Comparison of ENCODE assay signal across 14 cellular contexts in the genomic region with DNA sequence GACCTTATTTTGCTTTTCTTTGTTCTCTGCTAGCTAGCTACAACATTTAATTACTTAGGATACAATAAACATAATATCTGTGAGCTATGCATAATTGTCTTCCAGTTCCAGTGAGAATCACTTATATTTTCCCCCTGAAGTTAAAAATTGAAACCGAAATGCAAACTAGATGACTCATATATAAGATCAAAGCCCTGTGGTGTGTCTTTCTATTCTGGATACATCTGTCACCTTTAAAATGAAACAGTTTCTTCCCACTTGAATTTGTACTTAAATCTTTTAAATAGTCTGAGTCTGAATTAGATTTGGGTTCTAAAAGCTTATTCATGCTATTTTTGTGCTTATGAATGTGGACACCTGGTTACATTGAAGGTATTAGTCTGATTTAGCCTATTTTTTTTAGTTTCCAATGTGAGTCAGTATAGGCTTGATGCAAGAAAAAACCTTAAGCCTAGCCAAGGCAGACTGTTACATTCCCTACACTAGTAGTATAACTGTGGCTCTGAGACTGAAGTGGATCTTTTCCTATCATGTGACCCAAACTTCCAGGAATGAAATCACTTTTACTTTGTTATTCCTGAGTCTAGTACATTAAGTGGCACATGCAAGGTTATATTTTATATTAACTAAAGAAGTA.
DNase-seq lines count a peak whose midpoint lies in the region; ATAC-seq and TF ChIP-seq lines count a peak whose summit lies in the region.
"Had no signal": no experiment of that assay in that cellular context is flagged by ENCODE, and none has a peak within 500 bp of the region (broad histone marks: within the 10 kb centered on the region; RNA-seq: fewer than 3 reads in every experiment).

No MANE protein-coding gene starts in this region.

- no peak overlapping the region for H3K4ac ChIP-seq in mesenchymal stem cell (ENCODE audit: low read depth in 1 of 2, low read length in 2 of 2)

- POLR2A ChIA-PET in MCF 10A (lab: Yijun Ruan, JAX), result no interaction called here

- no peaks in the 10 kb centered on the region for H3K4me1 Mint-ChIP-seq in MCF 10A (ENCODE audit: insufficient read depth, unreplicated experiment)

- H3K27ac Mint-ChIP-seq in MCF 10A (ENCODE audit: low read depth, unreplicated experiment), result no peak overlapping the region
- H3K27ac Mint-ChIP-seq: T-helper 17 cell had no signal

- no peak overlapping the region for H4K91ac ChIP-seq in mesenchymal stem cell (ENCODE audit: low read length)

- H3K18ac ChIP-seq in mesenchymal stem cell (ENCODE audit: low read depth in 1 of 2, low read length in 2 of 2), result no peak overlapping the region

- H3K9me3 Mint-ChIP-seq in MCF 10A (ENCODE audit: unreplicated experiment), result no peaks in the 10 kb centered on the region
- H3K9me3 Mint-ChIP-seq: H9 had no signal

- DNase-seq in activated CD4-positive, CD25-positive, alpha-beta regulatory T cell (lab: John Stamatoyannopoulos, UW), result no peak
- peak; percentile 14 for DNase-seq in H4 (ENCODE audit: low spot score)
- DNase-seq in HT1080 (ENCODE audit: low read depth), result peak; percentile 10
- peak; percentile 17 for DNase-seq in myocyte (ENCODE audit: low read depth)
- no peak for DNase-seq in iPS-NIHi7 (ENCODE audit: extremely low spot score)
- no peak for DNase-seq in MCF 10A (ENCODE audit: unreplicated experiment)
- DNase-seq in mesenchymal stem cell, result no peak
- DNase-seq: GF-D8, H9, KG1, NCI-H510A treated with DMSO at 0.1 percent for 48 hours, T-helper 17 cell had no signal

- intact Hi-C loops in MCF 10A (cut with micrococcal nuclease), result no loop called here

- H3K23ac ChIP-seq in mesenchymal stem cell (ENCODE audit: low read length in 2 of 2), result no peak overlapping the region

- no peak overlapping the region for H2AK5ac ChIP-seq in mesenchymal stem cell (ENCODE audit: low read length, severe bottlenecking)

- no peak overlapping the region for H2BK120ac ChIP-seq in mesenchymal stem cell (ENCODE audit: low read depth, low read length)

- no peak overlapping the region for H3K4me3 Mint-ChIP-seq in MCF 10A (ENCODE audit: unreplicated experiment)
- H3K4me3 Mint-ChIP-seq: H9, T-helper 17 cell had no signal

- no peaks in the 10 kb centered on the region for H3K9me3 ChIP-seq in mesenchymal stem cell (ENCODE audit: control insufficient read depth, low read length)

- no peak overlapping the region for H2BK15ac ChIP-seq in mesenchymal stem cell (ENCODE audit: low read depth, poor library complexity, severe bottlenecking)

- H3K4me1 ChIP-seq in mesenchymal stem cell (ENCODE audit: control insufficient read depth, insufficient read depth, low read depth, low read length), result no peaks in the 10 kb centered on the region

- CTCF ChIA-PET in MCF 10A (lab: Yijun Ruan, JAX), result interaction anchor here (0.6 to 0.8 kb wide), 2 partner anchors 58 to 701 kb away, joined by 5 to 7 read pairs; no protein-coding TSS in a partner anchor

- no peaks in the 10 kb centered on the region for H3K27me3 ChIP-seq in mesenchymal stem cell (ENCODE audit: control insufficient read depth in 1 of 2, insufficient read depth in 1 of 2, low read length in 2 of 2)

- H3K36me3 ChIP-seq in mesenchymal stem cell (ENCODE audit: control insufficient read depth in 1 of 2, insufficient read depth in 2 of 2, low read depth in 1 of 2, low read length in 2 of 2), result no peaks in the 10 kb centered on the region

- H2BK12ac ChIP-seq in mesenchymal stem cell (ENCODE audit: low read length in 2 of 2), result no peak overlapping the region

- no peak overlapping the region for H2AFZ ChIP-seq in mesenchymal stem cell (ENCODE audit: low read depth, low read length)

- H2BK5ac ChIP-seq in mesenchymal stem cell (ENCODE audit: low read depth, low read length, poor library complexity, severe bottlenecking), result no peak overlapping the region

- no peak overlapping the region for H3K14ac ChIP-seq in mesenchymal stem cell (ENCODE audit: low read length in 2 of 2)

- no peak overlapping the region for H4K8ac ChIP-seq in mesenchymal stem cell (ENCODE audit: low read length)

- no TSS peak for BruUV-seq in MCF 10A (replicated peaks; lab: Mats Ljungman, UMichigan)

- H3K27ac ChIP-seq in mesenchymal stem cell (ENCODE audit: low read length, poor library complexity, severe bottlenecking), result no peak overlapping the region
- H3K27ac ChIP-seq: 22Rv1 had no signal

- no peak overlapping the region for H3K4me2 ChIP-seq in mesenchymal stem cell (ENCODE audit: low read length, poor library complexity, severe bottlenecking)

- no peak for TF ChIP-seq CTCF in MCF 10A (IDR thresholded peaks at IDR 0.05; ENCODE audit: unreplicated experiment)

- no peaks in the 10 kb centered on the region for H3K36me3 Mint-ChIP-seq in MCF 10A (ENCODE audit: insufficient read depth, unreplicated experiment)

- WGBS in mesenchymal stem cell, result no CpG with 5 or more reads among the region's 1 CpG

- no peaks in the 10 kb centered on the region for H3K27me3 Mint-ChIP-seq in MCF 10A (ENCODE audit: insufficient read depth, unreplicated experiment)
- H3K27me3 Mint-ChIP-seq: T-helper 17 cell had no signal

- no peak overlapping the region for H3K9ac ChIP-seq in mesenchymal stem cell (ENCODE audit: low read length)

- H3K4me3 ChIP-seq in mesenchymal stem cell (ENCODE audit: insufficient read depth in 1 of 2, low read depth in 1 of 2, low read length in 2 of 2), result no peak overlapping the region

- peak; percentile 70 to 87 for ATAC-seq in activated CD4-positive, CD25-positive, alpha-beta regulatory T cell treated with anti-CD3 and anti-CD28 coated beads, Interleukin-2, amount 50 U/mL, for 24 hours
- ATAC-seq: T-helper 17 cell had no signal

- no peaks in the 10 kb centered on the region for H3K79me1 ChIP-seq in mesenchymal stem cell (replicated peaks; ENCODE audit: low read length, poor library complexity, severe bottlenecking)

Comparison
In these comparisons a context has a peak if more than half of its experiments do, and no peak if none do; other contexts are left out.
1. DNase-seq: peak in H4 (single experiment), HT1080 (single experiment) and myocyte (single experiment); none in activated CD4-positive, CD25-positive, alpha-beta regulatory T cell (0 of 4), iPS-NIHi7 (single experiment), MCF 10A (single experiment) and mesenchymal stem cell (single experiment).